Comparison of ENCODE assay signal across 9 cellular contexts in genomic region chr19:2086695-2087620, GRCh38. TPM values are rescaled to one million over a fixed set of nuclear protein-coding genes. Genes with fewer than 3 reads are reported as not detected.
A peak's percentile ranks its signal among the peaks of the same experiment; 100 is the strongest.
DNase-seq lines count a peak whose midpoint lies in the region; ATAC-seq and TF ChIP-seq lines count a peak whose summit lies in the region.
"Not testable (repeated sequence)": the region's sequence is repeated elsewhere in the genome, so short reads cannot be mapped to it uniquely, and the experiment has no call there.
"Had no signal": no experiment of that assay in that cellular context is flagged by ENCODE, and none has a peak within 500 bp of the region (broad histone marks: within the 10 kb centered on the region; RNA-seq: fewer than 3 reads in every experiment).

No MANE protein-coding gene starts in this region.

- ATAC-seq in GM18873 (IDR thresholded peaks at IDR 0.05; ENCODE audit: low FRiP score, unreplicated experiment) (peak; percentile 22), left lobe of liver (peak; percentile 31)

- CTCF ChIA-PET in RWPE1 (lab: Yijun Ruan, JAX) = interaction anchor here (0.7 to 1.0 kb wide), 2 partner anchors 17 to 67 kb away, joined by 3 to 7 read pairs; no protein-coding TSS in a partner anchor

- TF ChIP-seq CTCF in RWPE1 (conservative IDR thresholded peaks at IDR 0.05; ENCODE audit: low read depth) = not testable (repeated sequence)

- POLR2A ChIA-PET in RWPE1 (lab: Yijun Ruan, JAX; ENCODE audit: low non-redundant PET) = interaction anchor here (1.1 kb wide), 1 partner anchor 9 kb away, joined by 4 read pairs; no protein-coding TSS in a partner anchor

- H3K4me3 ChIP-seq in skin epidermis = not testable (repeated sequence)

- peak overlapping the region; percentile 98 for H3K27ac ChIP-seq in RWPE1
- peak overlapping the region in 20 of 21 experiments; percentile 7 to 97 (median 70) for H3K27ac ChIP-seq in skin epidermis

- not testable (repeated sequence) for TF ChIP-seq EP300 in Ishikawa (IDR thresholded peaks at IDR 0.05; ENCODE audit: borderline replicate concordance)

- DNase-seq in AML-193 (lab: John Stamatoyannopoulos, UW) (peak; percentile 14 to 18), RWPE1 (ENCODE audit: low spot score) (peak; percentile 81), dermis blood vessel endothelial cell (peak; percentile 60)
- DNase-seq in activated T-cell treated with anti-CD3 and anti-CD28 coated beads, Interleukin-2, amount 50 U/mL, for 1 hour = peak; percentile 42
- not testable (repeated sequence) for DNase-seq in left lobe of liver (ENCODE audit: low spot score)

- not testable (repeated sequence) for TF ChIP-seq RAD21 in Ishikawa (IDR thresholded peaks at IDR 0.05; ENCODE audit: low read depth)

TF ChIP-seq in Ishikawa, 13 proteins besides CTCF, POLR2A, EP300 and RAD21:
- TF ChIP-seq CEBPB (IDR thresholded peaks at IDR 0.05) = peak; percentile 77
TF ChIP-seq in Ishikawa: peak in this region for 1; not testable (repeated sequence) for 12.

RNA-seq across cellular contexts. Expression of gene MOB3A, which starts 9.2 kb away (rescaled TPM):
- 26.4 and 54.0 TPM in 2 replicates for total RNA-seq in dermis blood vessel endothelial cell
- total RNA-seq in left lobe of liver = 11.2 TPM

RNA-seq across cellular contexts. Expression of gene IZUMO4, which starts 9.8 kb away (rescaled TPM):
- total RNA-seq in dermis blood vessel endothelial cell (0.65 and 1.5 TPM in 2 replicates), left lobe of liver (5.2 TPM)
- total RNA-seq: Daoy had no signal

RNA-seq across cellular contexts. Expression of gene MKNK2, which starts 35.9 kb away (rescaled TPM):
- total RNA-seq in dermis blood vessel endothelial cell (147 and 289 TPM in 2 replicates), left lobe of liver (149 TPM)
